Comparison of ENCODE assay signal across 2 cellular contexts in genomic region chr12:113877608-113878007, GRCh38.
A peak's percentile ranks its signal among the peaks of the same experiment; 100 is the strongest.
TF ChIP-seq lines count a peak whose summit lies in the region.

No MANE protein-coding gene starts in this region.

TF ChIP-seq in HepG2, 621 proteins besides CTCF, POLR2A, EP300 and RAD21:
- TF ChIP-seq ZKSCAN1 (IDR thresholded peaks at IDR 0.05; ENCODE audit: low read length), result peak; percentile 92
- TF ChIP-seq GRHL1 (CRISPR knock-in tag; conservative IDR thresholded peaks at IDR 0.05), result no peak
- no peak for TF ChIP-seq ZNF224 (CRISPR knock-in tag; IDR thresholded peaks at IDR 0.05)

TF ChIP-seq in K562, 482 proteins besides CTCF, POLR2A, EP300 and RAD21:
- TF ChIP-seq NEUROD1 (IDR thresholded peaks at IDR 0.05; ENCODE audit: borderline replicate concordance, low read depth, low read length, partially characterized antibody) (no peak), ZKSCAN1 (IDR thresholded peaks at IDR 0.05; ENCODE audit: low read depth, low read length) (peak; percentile 98), ZBTB7A (IDR thresholded peaks at IDR 0.05; ENCODE audit: borderline replicate concordance, control insufficient read depth, low read depth, low read length) (no peak)
TF ChIP-seq in K562: peak in this region for 1.
